Comparison of ENCODE assay signal across 11 cellular contexts in the genomic region with DNA sequence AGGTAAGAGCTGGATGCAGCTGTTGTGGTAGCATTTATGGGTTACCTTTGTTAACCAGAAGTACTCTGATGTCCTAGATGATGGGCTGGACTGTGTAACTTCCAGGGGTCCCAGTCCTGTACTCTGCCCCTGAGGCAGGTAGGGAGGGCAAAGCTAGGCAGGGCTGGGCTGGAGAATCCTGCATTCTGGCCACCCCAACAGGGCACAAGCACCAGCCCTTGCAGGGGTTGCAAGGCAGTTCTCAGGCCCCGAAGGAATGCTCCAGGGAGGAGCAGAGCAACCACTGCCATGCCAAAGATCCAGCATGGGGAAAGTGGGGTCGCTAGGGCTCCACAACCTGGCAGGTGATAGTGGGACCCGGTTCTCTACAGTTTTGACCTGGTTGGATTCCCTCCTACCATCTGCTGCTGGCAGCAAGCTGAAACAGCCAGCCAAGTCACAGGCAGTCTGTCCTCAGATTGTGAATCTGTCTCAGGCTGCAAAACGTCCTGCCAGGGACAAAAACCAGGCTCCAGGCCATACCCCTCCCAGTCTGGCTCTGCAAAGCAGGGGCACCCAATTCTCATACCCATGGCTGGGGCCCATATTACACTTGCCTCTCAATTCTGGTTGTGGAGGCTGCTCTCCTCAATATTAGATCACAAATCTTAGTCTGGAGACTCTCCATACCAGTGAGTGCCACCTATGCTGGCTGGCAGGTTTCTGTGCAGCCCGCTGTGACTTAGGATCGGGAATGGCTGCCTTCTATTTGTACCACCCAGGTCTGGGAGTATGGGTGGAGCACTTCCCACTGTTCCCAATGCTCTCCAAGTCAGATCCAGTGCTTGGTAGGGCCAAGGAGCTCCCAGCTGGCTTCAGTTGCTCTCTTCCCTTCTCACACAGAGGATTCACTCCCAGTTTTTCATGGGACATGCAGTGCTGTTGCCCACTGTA.
A peak's percentile ranks its signal among the peaks of the same experiment; 100 is the strongest.
DNase-seq lines count a peak whose midpoint lies in the region; ATAC-seq, FAIRE-seq and TF ChIP-seq lines count a peak whose summit lies in the region.
"Had no signal": no experiment of that assay in that cellular context is flagged by ENCODE, and none has a peak within 500 bp of the region (broad histone marks: within the 10 kb centered on the region; RNA-seq: fewer than 3 reads in every experiment).

No MANE protein-coding gene starts in this region.

- H3K9me3 Mint-ChIP-seq in natural killer cell, result no peaks in the 10 kb centered on the region
- no peaks in the 10 kb centered on the region for H3K9me3 Mint-ChIP-seq in natural killer cell treated with Interleukin-12 subunit alpha and Interleukin-12 subunit beta and Interleukin-15 and Interleukin-18, amount 100 ng/mL, for 72 hours
- H3K9me3 Mint-ChIP-seq in memory B cell, result no peaks in the 10 kb centered on the region

- peak; percentile 87 for FAIRE-seq in urothelium cell line (lab: Jason Lieb, UNC)

- H3K4me3 Mint-ChIP-seq in natural killer cell (no peak overlapping the region), memory B cell (no peak overlapping the region)
- no peak overlapping the region for H3K4me3 Mint-ChIP-seq in natural killer cell treated with Interleukin-12 subunit alpha and Interleukin-12 subunit beta and Interleukin-15 and Interleukin-18, amount 100 ng/mL, for 72 hours

- no peak for TF ChIP-seq CTCF in natural killer cell (IDR thresholded peaks at IDR 0.05)

- H3K36me3 Mint-ChIP-seq in natural killer cell (peaks cover 30% of the 10 kb centered on the region), memory B cell (peaks cover 53% of the 10 kb centered on the region)
- peaks cover 45% of the 10 kb centered on the region for H3K36me3 Mint-ChIP-seq in natural killer cell treated with Interleukin-12 subunit alpha and Interleukin-12 subunit beta and Interleukin-15 and Interleukin-18, amount 100 ng/mL, for 72 hours

- intact Hi-C loops in natural killer cell (cut with micrococcal nuclease), result no loop called here

- DNase-seq in natural killer cell (no peak), cerebellar cortex (ENCODE audit: low spot score) (peak; percentile 88), memory B cell (ENCODE audit: low spot score in 2 of 2) (no peak), urothelium cell line (ENCODE audit: low spot score) (no peak), erythroblast (lab: John Stamatoyannopoulos, UW) (no peak), UCSD-AML1 (lab: John Stamatoyannopoulos, UW; ENCODE audit: unreplicated experiment) (no peak), activated gamma-delta T cell treated with Interleukin-2 at 50 U/mL for 16 hours (no peak)
- no peak for DNase-seq in natural killer cell treated with Interleukin-12 subunit alpha and Interleukin-12 subunit beta and Interleukin-15 and Interleukin-18, amount 100 ng/mL, for 72 hours (ENCODE audit: low spot score)
- DNase-seq: central memory CD4-positive, alpha-beta T cell; NCI-H2171; WERI-Rb-1 had no signal

- TF ChIP-seq POLR2A in erythroblast (IDR thresholded peaks at IDR 0.05; ENCODE audit: low read length), result no peak

- ATAC-seq in natural killer cell, result no peak
- ATAC-seq in natural killer cell treated with Interleukin-12 subunit alpha and Interleukin-12 subunit beta and Interleukin-15 and Interleukin-18, amount 100 ng/mL, for 72 hours, result no peak
- ATAC-seq in memory B cell (ENCODE audit: low read depth), result no peak

- H3K27me3 Mint-ChIP-seq in natural killer cell (ENCODE audit: low read depth in 2 of 2) (no peaks in the 10 kb centered on the region), memory B cell (no peaks in the 10 kb centered on the region)
- no peaks in the 10 kb centered on the region for H3K27me3 Mint-ChIP-seq in natural killer cell treated with Interleukin-12 subunit alpha and Interleukin-12 subunit beta and Interleukin-15 and Interleukin-18, amount 100 ng/mL, for 72 hours

- H3K27ac Mint-ChIP-seq in natural killer cell, result peak overlapping the region; percentile 48 to 71
- H3K27ac Mint-ChIP-seq in natural killer cell treated with Interleukin-12 subunit alpha and Interleukin-12 subunit beta and Interleukin-15 and Interleukin-18, amount 100 ng/mL, for 72 hours, result peak overlapping the region in 1 of 2 donors; percentile 83
- H3K27ac Mint-ChIP-seq in memory B cell, result peak overlapping the region; percentile 45

- H3K4me1 Mint-ChIP-seq in natural killer cell (peaks cover 34 to 47% of the 10 kb centered on the region in 2 donors), memory B cell (peaks cover 16% of the 10 kb centered on the region)
- peaks cover 23 to 31% of the 10 kb centered on the region in 2 donors for H3K4me1 Mint-ChIP-seq in natural killer cell treated with Interleukin-12 subunit alpha and Interleukin-12 subunit beta and Interleukin-15 and Interleukin-18, amount 100 ng/mL, for 72 hours (ENCODE audit: low read depth in 2 of 2)
